ENCODE assay signal across 15 cellular contexts in genomic region chr1:228891134-228892034, GRCh38.
"Had no signal": no experiment of that assay in that cellular context is flagged by ENCODE, and none has a peak within 500 bp of the region (broad histone marks: within the 10 kb centered on the region; RNA-seq: fewer than 3 reads in every experiment).

No MANE protein-coding gene starts in this region.

- H3K27ac Mint-ChIP-seq: activated naive CD4-positive, alpha-beta T cell treated with anti-CD3 and anti-CD28 coated beads, Interleukin-2, amount 10 ng/mL, durations not matched to agents 7 days and 5 days; activated T-cell treated with anti-CD3 and anti-CD28 coated beads, Interleukin-2, amount 50 U/mL, for 24 hours; naive B cell had no signal

- DNase-seq: activated CD4-positive, alpha-beta T cell treated with anti-CD3 and anti-CD28 coated beads for 1 hour; activated CD4-positive, alpha-beta T cell treated with anti-CD3 and anti-CD28 coated beads, Interleukin-2, amount 50 U/mL, for 4 hours; activated naive CD4-positive, alpha-beta T cell treated with anti-CD3 and anti-CD28 coated beads, Interleukin-2, amount 10 ng/mL, durations not matched to agents 7 days and 5 days; activated T-cell treated with anti-CD3 and anti-CD28 coated beads, Interleukin-2, amount 50 U/mL, for 24 hours; foreskin melanocyte; head of caudate nucleus; left colon; naive B cell; stimulated activated CD4-positive, alpha-beta T cell treated with anti-CD3 and anti-CD28 coated beads, Interleukin-4, amount 100 ng/mL, for 4 hours; stimulated activated CD8-positive, alpha-beta memory T cell treated with anti-CD3 and anti-CD28 coated beads, Interleukin-4, amount 100 ng/mL, for 48 hours; stimulated activated naive CD8-positive, alpha-beta T cell treated with anti-CD3 and anti-CD28 coated beads, Interleukin-15, Interleukin-2, amounts not matched to agents 100 U/mL and 50 U/mL, for 24 hours; trophoblast cell had no signal

- H3K9me3 Mint-ChIP-seq: activated naive CD4-positive, alpha-beta T cell treated with anti-CD3 and anti-CD28 coated beads, Interleukin-2, amount 10 ng/mL, durations not matched to agents 7 days and 5 days; activated T-cell treated with anti-CD3 and anti-CD28 coated beads, Interleukin-2, amount 50 U/mL, for 24 hours had no signal

- H3K4me3 ChIP-seq: cardiac muscle cell had no signal

- H3K4me1 Mint-ChIP-seq: naive B cell had no signal

- H3K27ac ChIP-seq: cardiac muscle cell, VCaP had no signal

- H3K27me3 Mint-ChIP-seq: activated T-cell treated with anti-CD3 and anti-CD28 coated beads, Interleukin-2, amount 50 U/mL, for 24 hours had no signal

- ATAC-seq: esophagus mucosa; left colon; stimulated activated naive CD8-positive, alpha-beta T cell treated with anti-CD3 and anti-CD28 coated beads, Interleukin-15, Interleukin-2, amounts not matched to agents 100 U/mL and 50 U/mL, for 24 hours had no signal

- H3K36me3 Mint-ChIP-seq: naive B cell had no signal

- H3K27me3 ChIP-seq: cardiac muscle cell had no signal

- H3K4me3 Mint-ChIP-seq: activated naive CD4-positive, alpha-beta T cell treated with anti-CD3 and anti-CD28 coated beads, Interleukin-2, amount 10 ng/mL, durations not matched to agents 7 days and 5 days; activated T-cell treated with anti-CD3 and anti-CD28 coated beads, Interleukin-2, amount 50 U/mL, for 24 hours had no signal

- H3K36me3 ChIP-seq: cardiac muscle cell had no signal
